In the genomic region with DNA sequence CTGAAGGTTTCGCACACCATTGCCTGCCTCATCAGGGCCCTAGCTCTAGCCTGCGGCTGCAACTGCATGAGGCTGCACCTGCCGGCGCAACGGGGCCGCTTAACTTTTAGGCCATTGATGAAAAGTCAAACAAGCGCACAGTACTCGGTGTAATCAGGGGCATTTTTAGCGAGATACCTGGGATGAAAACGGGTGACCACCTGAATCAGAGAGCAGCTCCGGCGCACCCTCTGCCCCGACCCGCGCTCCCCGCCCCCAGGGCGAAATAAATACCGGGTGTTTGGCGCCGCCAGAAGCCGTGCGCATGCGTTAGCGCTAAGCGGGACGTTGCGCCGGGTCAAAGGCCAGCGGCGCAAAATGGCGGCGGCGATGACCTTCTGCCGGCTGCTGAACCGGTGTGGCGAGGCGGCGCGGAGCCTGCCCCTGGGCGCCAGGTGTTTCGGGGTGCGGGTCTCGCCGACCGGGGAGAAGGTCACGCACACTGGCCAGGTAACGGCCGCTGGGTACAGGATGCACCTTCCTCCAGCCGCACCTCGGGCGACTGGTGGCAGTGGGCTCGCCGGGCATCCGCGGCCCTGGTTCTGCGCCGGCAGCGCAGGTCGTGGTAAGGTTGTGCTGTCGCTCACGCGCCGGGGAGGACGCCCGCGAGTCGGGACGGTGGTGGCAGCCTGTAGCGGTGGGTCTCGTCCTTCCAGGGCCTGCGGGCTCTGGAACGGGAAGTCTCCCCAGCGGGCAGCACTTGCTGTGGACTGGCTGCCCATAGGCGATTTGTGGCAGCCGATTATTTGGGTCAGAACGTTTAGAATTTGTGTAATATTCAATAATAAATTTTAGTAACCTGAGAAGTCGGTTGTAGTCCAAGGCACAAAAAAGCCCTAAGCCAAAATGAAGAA, we compare ENCODE assay signal across 1 cellular context.
A peak's percentile ranks its signal among the peaks of the same experiment; 100 is the strongest.
TF ChIP-seq lines count a peak whose summit lies in the region.

A gene (plus strand): TSS at position 347 of the 893 bp plus-strand sequence. CDS start 11 bp downstream, at position 358.

TF ChIP-seq in K562, 482 proteins besides CTCF, POLR2A, EP300 and RAD21 (continued from another document and continues in another):
- TF ChIP-seq, protein P1, sequence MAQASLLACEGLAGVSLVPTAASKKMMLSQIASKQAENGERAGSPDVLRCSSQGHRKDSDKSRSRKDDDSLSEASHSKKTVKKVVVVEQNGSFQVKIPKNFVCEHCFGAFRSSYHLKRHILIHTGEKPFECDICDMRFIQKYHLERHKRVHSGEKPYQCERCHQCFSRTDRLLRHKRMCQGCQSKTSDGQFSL (CRISPR knock-in tag; IDR thresholded peaks at IDR 0.05): no peak
- TF ChIP-seq, protein P1 (tag; IDR thresholded peaks at IDR 0.05): peak in 1 of 2 experiments; percentile 39; a peak in 1 of 4 replicates
- TF ChIP-seq SIN3A (IDR thresholded peaks at IDR 0.05; ENCODE audit: borderline replicate concordance in 2 of 2, control insufficient read depth in 1 of 2, low read depth in 2 of 2, low read length in 2 of 2): peak; percentile 28 to 73; a peak in 2 of 4 replicates
- TF ChIP-seq NFATC3 (IDR thresholded peaks at IDR 0.05): 0 out of 2 replicates have a peak, but pooled peaks have one; percentile 17
- no peak for TF ChIP-seq ASH1L (IDR thresholded peaks at IDR 0.05; ENCODE audit: borderline replicate concordance, low read depth, partially characterized antibody)
- TF ChIP-seq, protein P2, sequence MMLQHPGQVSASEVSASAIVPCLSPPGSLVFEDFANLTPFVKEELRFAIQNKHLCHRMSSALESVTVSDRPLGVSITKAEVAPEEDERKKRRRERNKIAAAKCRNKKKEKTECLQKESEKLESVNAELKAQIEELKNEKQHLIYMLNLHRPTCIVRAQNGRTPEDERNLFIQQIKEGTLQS (IDR thresholded peaks at IDR 0.05): no peak
- TF ChIP-seq, protein P2 (CRISPR knock-in tag; conservative IDR thresholded peaks at IDR 0.05): 0 out of 2 replicates have a peak, but pooled peaks have one; percentile 1
- TF ChIP-seq PCBP1 (IDR thresholded peaks at IDR 0.05; ENCODE audit: low read depth, low read length, poor library complexity, severe bottlenecking): peak; percentile 70
- no peak for TF ChIP-seq KLF16 (IDR thresholded peaks at IDR 0.05)
- TF ChIP-seq TARDBP (IDR thresholded peaks at IDR 0.05): no peak
- TF ChIP-seq, protein P3, sequence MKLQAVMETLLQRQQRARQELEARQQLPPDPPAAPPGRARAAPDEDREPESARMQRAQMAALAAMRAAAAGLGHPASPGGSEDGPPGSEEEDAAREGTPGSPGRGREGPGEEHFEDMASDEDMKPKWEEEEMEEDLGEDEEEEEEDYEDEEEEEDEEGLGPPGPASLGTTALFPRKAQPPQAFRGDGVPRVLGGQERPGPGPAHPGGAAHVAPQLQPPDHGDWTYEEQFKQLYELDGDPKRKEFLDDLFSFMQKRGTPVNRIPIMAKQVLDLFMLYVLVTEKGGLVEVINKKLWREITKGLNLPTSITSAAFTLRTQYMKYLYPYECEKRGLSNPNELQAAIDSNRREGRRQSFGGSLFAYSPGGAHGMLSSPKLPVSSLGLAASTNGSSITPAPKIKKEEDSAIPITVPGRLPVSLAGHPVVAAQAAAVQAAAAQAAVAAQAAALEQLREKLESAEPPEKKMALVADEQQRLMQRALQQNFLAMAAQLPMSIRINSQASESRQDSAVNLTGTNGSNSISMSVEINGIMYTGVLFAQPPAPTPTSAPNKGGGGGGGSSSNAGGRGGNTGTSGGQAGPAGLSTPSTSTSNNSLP (IDR thresholded peaks at IDR 0.05; ENCODE audit: borderline replicate concordance, low read depth, low read length): no peak
- TF ChIP-seq MTA3 (IDR thresholded peaks at IDR 0.05; ENCODE audit: borderline replicate concordance): peak; percentile 85
- TF ChIP-seq, protein P4, sequence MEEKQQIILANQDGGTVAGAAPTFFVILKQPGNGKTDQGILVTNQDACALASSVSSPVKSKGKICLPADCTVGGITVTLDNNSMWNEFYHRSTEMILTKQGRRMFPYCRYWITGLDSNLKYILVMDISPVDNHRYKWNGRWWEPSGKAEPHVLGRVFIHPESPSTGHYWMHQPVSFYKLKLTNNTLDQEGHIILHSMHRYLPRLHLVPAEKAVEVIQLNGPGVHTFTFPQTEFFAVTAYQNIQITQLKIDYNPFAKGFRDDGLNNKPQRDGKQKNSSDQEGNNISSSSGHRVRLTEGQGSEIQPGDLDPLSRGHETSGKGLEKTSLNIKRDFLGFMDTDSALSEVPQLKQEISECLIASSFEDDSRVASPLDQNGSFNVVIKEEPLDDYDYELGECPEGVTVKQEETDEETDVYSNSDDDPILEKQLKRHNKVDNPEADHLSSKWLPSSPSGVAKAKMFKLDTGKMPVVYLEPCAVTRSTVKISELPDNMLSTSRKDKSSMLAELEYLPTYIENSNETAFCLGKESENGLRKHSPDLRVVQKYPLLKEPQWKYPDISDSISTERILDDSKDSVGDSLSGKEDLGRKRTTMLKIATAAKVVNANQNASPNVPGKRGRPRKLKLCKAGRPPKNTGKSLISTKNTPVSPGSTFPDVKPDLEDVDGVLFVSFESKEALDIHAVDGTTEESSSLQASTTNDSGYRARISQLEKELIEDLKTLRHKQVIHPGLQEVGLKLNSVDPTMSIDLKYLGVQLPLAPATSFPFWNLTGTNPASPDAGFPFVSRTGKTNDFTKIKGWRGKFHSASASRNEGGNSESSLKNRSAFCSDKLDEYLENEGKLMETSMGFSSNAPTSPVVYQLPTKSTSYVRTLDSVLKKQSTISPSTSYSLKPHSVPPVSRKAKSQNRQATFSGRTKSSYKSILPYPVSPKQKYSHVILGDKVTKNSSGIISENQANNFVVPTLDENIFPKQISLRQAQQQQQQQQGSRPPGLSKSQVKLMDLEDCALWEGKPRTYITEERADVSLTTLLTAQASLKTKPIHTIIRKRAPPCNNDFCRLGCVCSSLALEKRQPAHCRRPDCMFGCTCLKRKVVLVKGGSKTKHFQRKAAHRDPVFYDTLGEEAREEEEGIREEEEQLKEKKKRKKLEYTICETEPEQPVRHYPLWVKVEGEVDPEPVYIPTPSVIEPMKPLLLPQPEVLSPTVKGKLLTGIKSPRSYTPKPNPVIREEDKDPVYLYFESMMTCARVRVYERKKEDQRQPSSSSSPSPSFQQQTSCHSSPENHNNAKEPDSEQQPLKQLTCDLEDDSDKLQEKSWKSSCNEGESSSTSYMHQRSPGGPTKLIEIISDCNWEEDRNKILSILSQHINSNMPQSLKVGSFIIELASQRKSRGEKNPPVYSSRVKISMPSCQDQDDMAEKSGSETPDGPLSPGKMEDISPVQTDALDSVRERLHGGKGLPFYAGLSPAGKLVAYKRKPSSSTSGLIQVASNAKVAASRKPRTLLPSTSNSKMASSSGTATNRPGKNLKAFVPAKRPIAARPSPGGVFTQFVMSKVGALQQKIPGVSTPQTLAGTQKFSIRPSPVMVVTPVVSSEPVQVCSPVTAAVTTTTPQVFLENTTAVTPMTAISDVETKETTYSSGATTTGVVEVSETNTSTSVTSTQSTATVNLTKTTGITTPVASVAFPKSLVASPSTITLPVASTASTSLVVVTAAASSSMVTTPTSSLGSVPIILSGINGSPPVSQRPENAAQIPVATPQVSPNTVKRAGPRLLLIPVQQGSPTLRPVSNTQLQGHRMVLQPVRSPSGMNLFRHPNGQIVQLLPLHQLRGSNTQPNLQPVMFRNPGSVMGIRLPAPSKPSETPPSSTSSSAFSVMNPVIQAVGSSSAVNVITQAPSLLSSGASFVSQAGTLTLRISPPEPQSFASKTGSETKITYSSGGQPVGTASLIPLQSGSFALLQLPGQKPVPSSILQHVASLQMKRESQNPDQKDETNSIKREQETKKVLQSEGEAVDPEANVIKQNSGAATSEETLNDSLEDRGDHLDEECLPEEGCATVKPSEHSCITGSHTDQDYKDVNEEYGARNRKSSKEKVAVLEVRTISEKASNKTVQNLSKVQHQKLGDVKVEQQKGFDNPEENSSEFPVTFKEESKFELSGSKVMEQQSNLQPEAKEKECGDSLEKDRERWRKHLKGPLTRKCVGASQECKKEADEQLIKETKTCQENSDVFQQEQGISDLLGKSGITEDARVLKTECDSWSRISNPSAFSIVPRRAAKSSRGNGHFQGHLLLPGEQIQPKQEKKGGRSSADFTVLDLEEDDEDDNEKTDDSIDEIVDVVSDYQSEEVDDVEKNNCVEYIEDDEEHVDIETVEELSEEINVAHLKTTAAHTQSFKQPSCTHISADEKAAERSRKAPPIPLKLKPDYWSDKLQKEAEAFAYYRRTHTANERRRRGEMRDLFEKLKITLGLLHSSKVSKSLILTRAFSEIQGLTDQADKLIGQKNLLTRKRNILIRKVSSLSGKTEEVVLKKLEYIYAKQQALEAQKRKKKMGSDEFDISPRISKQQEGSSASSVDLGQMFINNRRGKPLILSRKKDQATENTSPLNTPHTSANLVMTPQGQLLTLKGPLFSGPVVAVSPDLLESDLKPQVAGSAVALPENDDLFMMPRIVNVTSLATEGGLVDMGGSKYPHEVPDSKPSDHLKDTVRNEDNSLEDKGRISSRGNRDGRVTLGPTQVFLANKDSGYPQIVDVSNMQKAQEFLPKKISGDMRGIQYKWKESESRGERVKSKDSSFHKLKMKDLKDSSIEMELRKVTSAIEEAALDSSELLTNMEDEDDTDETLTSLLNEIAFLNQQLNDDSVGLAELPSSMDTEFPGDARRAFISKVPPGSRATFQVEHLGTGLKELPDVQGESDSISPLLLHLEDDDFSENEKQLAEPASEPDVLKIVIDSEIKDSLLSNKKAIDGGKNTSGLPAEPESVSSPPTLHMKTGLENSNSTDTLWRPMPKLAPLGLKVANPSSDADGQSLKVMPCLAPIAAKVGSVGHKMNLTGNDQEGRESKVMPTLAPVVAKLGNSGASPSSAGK (IDR thresholded peaks at IDR 0.05): peak; percentile 72
- TF ChIP-seq ZNF707 (CRISPR knock-in tag; conservative IDR thresholded peaks at IDR 0.05): no peak
- TF ChIP-seq ZKSCAN8 (CRISPR knock-in tag; IDR thresholded peaks at IDR 0.05): no peak
- TF ChIP-seq, protein P5, sequence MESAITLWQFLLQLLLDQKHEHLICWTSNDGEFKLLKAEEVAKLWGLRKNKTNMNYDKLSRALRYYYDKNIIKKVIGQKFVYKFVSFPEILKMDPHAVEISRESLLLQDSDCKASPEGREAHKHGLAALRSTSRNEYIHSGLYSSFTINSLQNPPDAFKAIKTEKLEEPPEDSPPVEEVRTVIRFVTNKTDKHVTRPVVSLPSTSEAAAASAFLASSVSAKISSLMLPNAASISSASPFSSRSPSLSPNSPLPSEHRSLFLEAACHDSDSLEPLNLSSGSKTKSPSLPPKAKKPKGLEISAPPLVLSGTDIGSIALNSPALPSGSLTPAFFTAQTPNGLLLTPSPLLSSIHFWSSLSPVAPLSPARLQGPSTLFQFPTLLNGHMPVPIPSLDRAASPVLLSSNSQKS (CRISPR knock-in tag; IDR thresholded peaks at IDR 0.05): no peak
- TF ChIP-seq PRMT5 (CRISPR knock-in tag; IDR thresholded peaks at IDR 0.05): no peak
- no peak for TF ChIP-seq ZNF76 (CRISPR knock-in tag; IDR thresholded peaks at IDR 0.05; ENCODE audit: borderline replicate concordance)
- TF ChIP-seq, protein P6, sequence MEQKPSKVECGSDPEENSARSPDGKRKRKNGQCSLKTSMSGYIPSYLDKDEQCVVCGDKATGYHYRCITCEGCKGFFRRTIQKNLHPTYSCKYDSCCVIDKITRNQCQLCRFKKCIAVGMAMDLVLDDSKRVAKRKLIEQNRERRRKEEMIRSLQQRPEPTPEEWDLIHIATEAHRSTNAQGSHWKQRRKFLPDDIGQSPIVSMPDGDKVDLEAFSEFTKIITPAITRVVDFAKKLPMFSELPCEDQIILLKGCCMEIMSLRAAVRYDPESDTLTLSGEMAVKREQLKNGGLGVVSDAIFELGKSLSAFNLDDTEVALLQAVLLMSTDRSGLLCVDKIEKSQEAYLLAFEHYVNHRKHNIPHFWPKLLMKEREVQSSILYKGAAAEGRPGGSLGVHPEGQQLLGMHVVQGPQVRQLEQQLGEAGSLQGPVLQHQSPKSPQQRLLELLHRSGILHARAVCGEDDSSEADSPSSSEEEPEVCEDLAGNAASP (IDR thresholded peaks at IDR 0.05): no peak
- no peak for TF ChIP-seq TEAD4 (IDR thresholded peaks at IDR 0.05; ENCODE audit: low read length)
- no peak for TF ChIP-seq TEAD4 (CRISPR knock-in tag; IDR thresholded peaks at IDR 0.05; ENCODE audit: borderline replicate concordance)
- peak; percentile 78; the same call in 1 of the 2 replicates for TF ChIP-seq CBX1 (IDR thresholded peaks at IDR 0.05; ENCODE audit: low read depth)
- peak; percentile 94 for TF ChIP-seq SIN3B (IDR thresholded peaks at IDR 0.05; ENCODE audit: low read depth)
- TF ChIP-seq ZNF586 (CRISPR knock-in tag; conservative IDR thresholded peaks at IDR 0.05): no peak
- TF ChIP-seq, protein P7, sequence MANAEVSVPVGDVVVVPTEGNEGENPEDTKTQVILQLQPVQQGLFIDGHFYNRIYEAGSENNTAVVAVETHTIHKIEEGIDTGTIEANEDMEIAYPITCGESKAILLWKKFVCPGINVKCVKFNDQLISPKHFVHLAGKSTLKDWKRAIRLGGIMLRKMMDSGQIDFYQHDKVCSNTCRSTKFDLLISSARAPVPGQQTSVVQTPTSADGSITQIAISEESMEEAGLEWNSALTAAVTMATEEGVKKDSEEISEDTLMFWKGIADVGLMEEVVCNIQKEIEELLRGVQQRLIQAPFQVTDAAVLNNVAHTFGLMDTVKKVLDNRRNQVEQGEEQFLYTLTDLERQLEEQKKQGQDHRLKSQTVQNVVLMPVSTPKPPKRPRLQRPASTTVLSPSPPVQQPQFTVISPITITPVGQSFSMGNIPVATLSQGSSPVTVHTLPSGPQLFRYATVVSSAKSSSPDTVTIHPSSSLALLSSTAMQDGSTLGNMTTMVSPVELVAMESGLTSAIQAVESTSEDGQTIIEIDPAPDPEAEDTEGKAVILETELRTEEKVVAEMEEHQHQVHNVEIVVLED (CRISPR knock-in tag; IDR thresholded peaks at IDR 0.05): peak; percentile 99
